In genomic region chr14:59869381-59870255, GRCh38 we compare ENCODE assay signal across 8 cellular contexts. TPM values are rescaled to one million over a fixed set of nuclear protein-coding genes. Genes with fewer than 3 reads are reported as not detected.
DNase-seq lines count a peak whose midpoint lies in the region; ATAC-seq, FAIRE-seq and TF ChIP-seq lines count a peak whose summit lies in the region.

No MANE protein-coding gene starts in this region.

- peaks cover 7% of the 10 kb centered on the region for H3K4me1 Mint-ChIP-seq in activated CD4-positive, alpha-beta T cell treated with anti-CD3 and anti-CD28 coated beads, Interleukin-2, amount 10 ng/mL, durations not matched to agents 24 days and 14 days
- peaks cover 4% of the 10 kb centered on the region for H3K4me1 Mint-ChIP-seq in activated CD8-positive, alpha-beta T cell treated with anti-CD3 and anti-CD28 coated beads for 36 hours (ENCODE audit: low read depth)

- H3K27ac ChIP-seq in kidney (ENCODE audit: low read depth in 2 of 2, low read length in 2 of 2) (no peak overlapping the region), suprapubic skin (no peak overlapping the region)

- H3K9me3 ChIP-seq in kidney (ENCODE audit: control insufficient read depth in 1 of 2, low read length in 2 of 2), result no peaks in the 10 kb centered on the region
- H3K9me3 ChIP-seq in suprapubic skin, result no peaks in the 10 kb centered on the region

- peak overlapping the region; percentile 53 for H3K4me3 Mint-ChIP-seq in activated CD4-positive, alpha-beta T cell treated with anti-CD3 and anti-CD28 coated beads, Interleukin-2, amount 10 ng/mL, durations not matched to agents 24 days and 14 days
- H3K4me3 Mint-ChIP-seq in activated CD8-positive, alpha-beta T cell treated with anti-CD3 and anti-CD28 coated beads for 36 hours, result peak overlapping the region; percentile 51

- peaks cover 37% of the 10 kb centered on the region for H3K27me3 ChIP-seq in suprapubic skin

- DNase-seq in activated CD4-positive, alpha-beta T cell treated with anti-CD3 and anti-CD28 coated beads, Interleukin-2, amount 10 ng/mL, durations not matched to agents 24 days and 14 days, result no peak
- DNase-seq in activated CD4-positive, alpha-beta T cell treated with anti-CD3 and anti-CD28 coated beads for 48 hours, result no peak
- DNase-seq in activated CD8-positive, alpha-beta T cell treated with anti-CD3 and anti-CD28 coated beads for 36 hours, result no peak
- DNase-seq in kidney (peak; percentile 62), suprapubic skin (ENCODE audit: low spot score in 2 of 2) (no peak), NCI-H1930 (lab: John Stamatoyannopoulos, UW) (no peak)

- CTCF ChIA-PET in activated CD8-positive, alpha-beta T cell treated with anti-CD3 and anti-CD28 coated beads for 36 hours (lab: Charles Lee), result no interaction called here

- no peak overlapping the region for H3K9ac ChIP-seq in kidney (ENCODE audit: low read length in 2 of 2)

- H3K4me1 ChIP-seq in kidney (ENCODE audit: control insufficient read depth in 1 of 2, insufficient read depth in 1 of 2, low read depth in 1 of 2, low read length in 2 of 2) (peaks cover 0 to 4% of the 10 kb centered on the region in 2 donors), suprapubic skin (peaks cover 19% of the 10 kb centered on the region)

- intact Hi-C loops in activated CD4-positive, alpha-beta T cell treated with anti-CD3 and anti-CD28 coated beads, Interleukin-2, amount 10 ng/mL, durations not matched to agents 24 days and 14 days (cut with micrococcal nuclease), result loop anchor here (1.0 kb wide), 1 partner anchor 49 kb away; no protein-coding TSS in a partner anchor
- intact Hi-C loops in activated CD8-positive, alpha-beta T cell treated with anti-CD3 and anti-CD28 coated beads for 36 hours (cut with micrococcal nuclease), result no loop called here
- intact Hi-C loops in kidney (cut with DNase I), result no loop called here

- H3K27ac Mint-ChIP-seq in activated CD4-positive, alpha-beta T cell treated with anti-CD3 and anti-CD28 coated beads, Interleukin-2, amount 10 ng/mL, durations not matched to agents 24 days and 14 days, result no peak overlapping the region
- H3K27ac Mint-ChIP-seq in activated CD8-positive, alpha-beta T cell treated with anti-CD3 and anti-CD28 coated beads for 36 hours, result no peak overlapping the region

- ATAC-seq in activated CD8-positive, alpha-beta T cell treated with anti-CD3 and anti-CD28 coated beads for 36 hours, result no peak
- ATAC-seq in GM18502 (IDR thresholded peaks at IDR 0.05; ENCODE audit: poor library complexity, unreplicated experiment) (no peak), HG02840 (IDR thresholded peaks at IDR 0.05; ENCODE audit: low FRiP score, unreplicated experiment) (no peak)

- peaks cover 54% of the 10 kb centered on the region for H3K27me3 Mint-ChIP-seq in activated CD4-positive, alpha-beta T cell treated with anti-CD3 and anti-CD28 coated beads, Interleukin-2, amount 10 ng/mL, durations not matched to agents 24 days and 14 days
- H3K27me3 Mint-ChIP-seq in activated CD8-positive, alpha-beta T cell treated with anti-CD3 and anti-CD28 coated beads for 36 hours, result peaks cover 44% of the 10 kb centered on the region

- no peaks in the 10 kb centered on the region for H3K9me3 Mint-ChIP-seq in activated CD4-positive, alpha-beta T cell treated with anti-CD3 and anti-CD28 coated beads, Interleukin-2, amount 10 ng/mL, durations not matched to agents 24 days and 14 days
- no peaks in the 10 kb centered on the region for H3K9me3 Mint-ChIP-seq in activated CD8-positive, alpha-beta T cell treated with anti-CD3 and anti-CD28 coated beads for 36 hours

- TF ChIP-seq POLR2A in suprapubic skin (IDR thresholded peaks at IDR 0.05), result no peak

- 15% methylated on average over 31 of the region's 44 CpGs for WGBS in suprapubic skin

- no peak for FAIRE-seq in kidney (lab: Jason Lieb, UNC)

- no peak for TF ChIP-seq CTCF in activated CD8-positive, alpha-beta T cell treated with anti-CD3 and anti-CD28 coated beads for 36 hours (IDR thresholded peaks at IDR 0.05)
- no peak for TF ChIP-seq CTCF in kidney (IDR thresholded peaks at IDR 0.05; ENCODE audit: borderline replicate concordance, extremely low read depth, insufficient read depth)
- TF ChIP-seq CTCF in suprapubic skin (IDR thresholded peaks at IDR 0.05), result no peak

- H3K4me3 ChIP-seq in kidney (ENCODE audit: low read length in 2 of 2) (peak overlapping the region in 1 of 2 donors; percentile 66), suprapubic skin (peak overlapping the region; percentile 66)

- POLR2A ChIA-PET in activated CD8-positive, alpha-beta T cell treated with anti-CD3 and anti-CD28 coated beads for 36 hours (lab: Charles Lee), result no interaction called here

- H3K36me3 ChIP-seq in kidney (ENCODE audit: control insufficient read depth in 1 of 2, insufficient read depth in 2 of 2, low read length in 2 of 2) (no peaks in the 10 kb centered on the region), suprapubic skin (no peaks in the 10 kb centered on the region)

- no peaks in the 10 kb centered on the region for H3K36me3 Mint-ChIP-seq in activated CD4-positive, alpha-beta T cell treated with anti-CD3 and anti-CD28 coated beads, Interleukin-2, amount 10 ng/mL, durations not matched to agents 24 days and 14 days (ENCODE audit: low read depth)
- no peaks in the 10 kb centered on the region for H3K36me3 Mint-ChIP-seq in activated CD8-positive, alpha-beta T cell treated with anti-CD3 and anti-CD28 coated beads for 36 hours (ENCODE audit: low read depth)

- TF ChIP-seq EP300 in suprapubic skin (IDR thresholded peaks at IDR 0.05), result no peak

RNA-seq across cellular contexts. Expression of gene RTN1, which starts 1.0 kb away (rescaled TPM):
- total RNA-seq in activated CD4-positive, alpha-beta T cell treated with anti-CD3 and anti-CD28 coated beads, Interleukin-2, amount 10 ng/mL, durations not matched to agents 24 days and 14 days, result not detected in 2 replicates
- total RNA-seq in activated CD8-positive, alpha-beta T cell treated with anti-CD3 and anti-CD28 coated beads for 36 hours, result not detected
- total RNA-seq in kidney (5.1 TPM), suprapubic skin (1 to 10 TPM; 3.0 to 7.5 (median 3.9) TPM)
- polyA plus RNA-seq in kidney (ENCODE audit: insufficient read depth, low read depth, low replicate concordance), result 4.5 TPM

RNA-seq across cellular contexts. Expression of gene LRRC9, which starts 50.3 kb away (rescaled TPM):
- total RNA-seq in activated CD4-positive, alpha-beta T cell treated with anti-CD3 and anti-CD28 coated beads, Interleukin-2, amount 10 ng/mL, durations not matched to agents 24 days and 14 days, result not detected in 2 replicates
- total RNA-seq in activated CD8-positive, alpha-beta T cell treated with anti-CD3 and anti-CD28 coated beads for 36 hours, result not detected
- not detected for total RNA-seq in kidney
- polyA plus RNA-seq in kidney (ENCODE audit: insufficient read depth, low read depth, low replicate concordance), result not detected
- total RNA-seq in suprapubic skin, result not detected
